ENCODE assay signal across 1 cellular context in the genomic region with DNA sequence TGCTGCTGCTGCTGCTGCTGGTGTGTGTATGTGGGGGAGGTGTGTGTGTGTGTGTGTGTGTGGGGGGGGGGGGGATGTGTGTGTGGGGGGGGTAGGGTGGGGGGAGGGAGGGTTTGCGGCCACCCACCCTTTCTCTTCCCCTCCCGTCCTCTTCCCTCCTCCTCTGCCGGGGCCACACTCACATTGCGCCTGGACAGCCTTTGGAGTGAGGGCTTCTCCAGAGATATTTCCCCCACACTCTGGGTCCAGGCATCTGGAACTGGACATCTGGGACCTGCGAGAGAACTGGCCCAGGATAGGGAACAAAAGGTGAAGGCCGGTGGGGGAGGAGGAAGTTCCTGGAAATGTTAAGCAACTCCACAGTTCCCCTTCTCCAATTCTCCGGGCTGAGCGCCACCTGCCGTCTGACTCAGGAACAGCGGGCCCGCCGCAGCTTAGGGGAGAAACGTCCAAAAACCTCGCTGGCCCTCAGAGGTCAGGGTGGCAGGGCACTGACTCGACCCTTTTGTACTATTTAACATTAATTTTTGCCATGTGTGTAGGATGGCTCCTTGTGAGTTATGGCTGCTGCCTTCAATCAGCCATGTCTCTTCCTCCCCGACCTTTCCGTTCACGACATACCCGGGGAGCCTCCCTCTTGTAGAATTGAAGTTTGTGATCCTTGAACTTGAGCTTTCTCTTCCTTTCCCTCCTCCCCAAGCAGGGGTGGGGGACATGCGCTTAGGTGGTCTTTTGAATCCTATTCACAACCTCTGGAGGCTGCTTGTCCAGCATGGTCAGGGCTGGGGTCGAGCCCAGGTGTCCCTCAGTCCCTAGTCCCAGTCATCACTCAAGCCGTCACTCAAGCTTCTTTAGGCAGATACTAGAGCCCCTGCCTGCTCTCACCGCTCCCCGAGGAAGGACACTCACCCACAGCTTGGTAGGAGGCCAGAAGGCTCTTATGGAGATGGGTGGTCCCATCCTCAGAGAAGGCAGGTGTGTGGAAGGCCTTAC.
TF ChIP-seq lines count a peak whose summit lies in the region.

Gene C1RL, minus strand, starts transcription at position 287 of the 993 bp plus-strand sequence. Its CDS starts 34 bp downstream, at position 253.

TF ChIP-seq in GM23338, 12 proteins besides CTCF, POLR2A, EP300 and RAD21:
- TF ChIP-seq, protein P1, sequence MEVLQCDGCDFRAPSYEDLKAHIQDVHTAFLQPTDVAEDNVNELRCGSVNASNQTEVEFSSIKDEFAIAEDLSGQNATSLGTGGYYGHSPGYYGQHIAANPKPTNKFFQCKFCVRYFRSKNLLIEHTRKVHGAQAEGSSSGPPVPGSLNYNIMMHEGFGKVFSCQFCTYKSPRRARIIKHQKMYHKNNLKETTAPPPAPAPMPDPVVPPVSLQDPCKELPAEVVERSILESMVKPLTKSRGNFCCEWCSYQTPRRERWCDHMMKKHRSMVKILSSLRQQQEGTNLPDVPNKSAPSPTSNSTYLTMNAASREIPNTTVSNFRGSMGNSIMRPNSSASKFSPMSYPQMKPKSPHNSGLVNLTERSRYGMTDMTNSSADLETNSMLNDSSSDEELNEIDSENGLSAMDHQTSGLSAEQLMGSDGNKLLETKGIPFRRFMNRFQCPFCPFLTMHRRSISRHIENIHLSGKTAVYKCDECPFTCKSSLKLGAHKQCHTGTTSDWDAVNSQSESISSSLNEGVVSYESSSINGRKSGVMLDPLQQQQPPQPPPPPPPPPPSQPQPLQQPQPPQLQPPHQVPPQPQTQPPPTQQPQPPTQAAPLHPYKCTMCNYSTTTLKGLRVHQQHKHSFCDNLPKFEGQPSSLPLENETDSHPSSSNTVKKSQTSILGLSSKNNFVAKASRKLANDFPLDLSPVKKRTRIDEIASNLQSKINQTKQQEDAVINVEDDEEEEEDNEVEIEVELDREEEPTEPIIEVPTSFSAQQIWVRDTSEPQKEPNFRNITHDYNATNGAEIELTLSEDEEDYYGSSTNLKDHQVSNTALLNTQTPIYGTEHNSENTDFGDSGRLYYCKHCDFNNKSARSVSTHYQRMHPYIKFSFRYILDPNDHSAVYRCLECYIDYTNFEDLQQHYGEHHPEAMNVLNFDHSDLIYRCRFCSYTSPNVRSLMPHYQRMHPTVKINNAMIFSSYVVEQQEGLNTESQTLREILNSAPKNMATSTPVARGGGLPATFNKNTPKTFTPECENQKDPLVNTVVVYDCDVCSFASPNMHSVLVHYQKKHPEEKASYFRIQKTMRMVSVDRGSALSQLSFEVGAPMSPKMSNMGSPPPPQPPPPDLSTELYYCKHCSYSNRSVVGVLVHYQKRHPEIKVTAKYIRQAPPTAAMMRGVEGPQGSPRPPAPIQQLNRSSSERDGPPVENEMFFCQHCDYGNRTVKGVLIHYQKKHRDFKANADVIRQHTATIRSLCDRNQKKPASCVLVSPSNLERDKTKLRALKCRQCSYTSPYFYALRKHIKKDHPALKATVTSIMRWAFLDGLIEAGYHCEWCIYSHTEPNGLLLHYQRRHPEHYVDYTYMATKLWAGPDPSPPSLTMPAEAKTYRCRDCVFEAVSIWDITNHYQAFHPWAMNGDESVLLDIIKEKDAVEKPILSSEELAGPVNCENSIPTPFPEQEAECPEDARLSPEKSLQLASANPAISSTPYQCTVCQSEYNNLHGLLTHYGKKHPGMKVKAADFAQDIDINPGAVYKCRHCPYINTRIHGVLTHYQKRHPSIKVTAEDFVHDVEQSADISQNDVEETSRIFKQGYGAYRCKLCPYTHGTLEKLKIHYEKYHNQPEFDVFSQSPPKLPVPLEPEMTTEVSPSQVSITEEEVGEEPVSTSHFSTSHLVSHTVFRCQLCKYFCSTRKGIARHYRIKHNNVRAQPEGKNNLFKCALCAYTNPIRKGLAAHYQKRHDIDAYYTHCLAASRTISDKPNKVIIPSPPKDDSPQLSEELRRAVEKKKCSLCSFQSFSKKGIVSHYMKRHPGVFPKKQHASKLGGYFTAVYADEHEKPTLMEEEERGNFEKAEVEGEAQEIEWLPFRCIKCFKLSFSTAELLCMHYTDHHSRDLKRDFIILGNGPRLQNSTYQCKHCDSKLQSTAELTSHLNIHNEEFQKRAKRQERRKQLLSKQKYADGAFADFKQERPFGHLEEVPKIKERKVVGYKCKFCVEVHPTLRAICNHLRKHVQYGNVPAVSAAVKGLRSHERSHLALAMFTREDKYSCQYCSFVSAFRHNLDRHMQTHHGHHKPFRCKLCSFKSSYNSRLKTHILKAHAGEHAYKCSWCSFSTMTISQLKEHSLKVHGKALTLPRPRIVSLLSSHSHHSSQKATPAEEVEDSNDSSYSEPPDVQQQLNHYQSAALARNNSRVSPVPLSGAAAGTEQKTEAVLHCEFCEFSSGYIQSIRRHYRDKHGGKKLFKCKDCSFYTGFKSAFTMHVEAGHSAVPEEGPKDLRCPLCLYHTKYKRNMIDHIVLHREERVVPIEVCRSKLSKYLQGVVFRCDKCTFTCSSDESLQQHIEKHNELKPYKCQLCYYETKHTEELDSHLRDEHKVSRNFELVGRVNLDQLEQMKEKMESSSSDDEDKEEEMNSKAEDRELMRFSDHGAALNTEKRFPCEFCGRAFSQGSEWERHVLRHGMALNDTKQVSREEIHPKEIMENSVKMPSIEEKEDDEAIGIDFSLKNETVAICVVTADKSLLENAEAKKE (CRISPR knock-in tag; IDR thresholded peaks at IDR 0.05): no peak
- TF ChIP-seq JUNB (IDR thresholded peaks at IDR 0.05; ENCODE audit: unreplicated experiment) (no peak), CREB1 (CRISPR knock-in tag; IDR thresholded peaks at IDR 0.05; ENCODE audit: low read depth) (no peak), EZH2 (IDR thresholded peaks at IDR 0.05; ENCODE audit: low read depth, unreplicated experiment) (no peak), EZH2phosphoT487 (IDR thresholded peaks at IDR 0.05; ENCODE audit: unreplicated experiment) (no peak)
- TF ChIP-seq, protein P2, sequence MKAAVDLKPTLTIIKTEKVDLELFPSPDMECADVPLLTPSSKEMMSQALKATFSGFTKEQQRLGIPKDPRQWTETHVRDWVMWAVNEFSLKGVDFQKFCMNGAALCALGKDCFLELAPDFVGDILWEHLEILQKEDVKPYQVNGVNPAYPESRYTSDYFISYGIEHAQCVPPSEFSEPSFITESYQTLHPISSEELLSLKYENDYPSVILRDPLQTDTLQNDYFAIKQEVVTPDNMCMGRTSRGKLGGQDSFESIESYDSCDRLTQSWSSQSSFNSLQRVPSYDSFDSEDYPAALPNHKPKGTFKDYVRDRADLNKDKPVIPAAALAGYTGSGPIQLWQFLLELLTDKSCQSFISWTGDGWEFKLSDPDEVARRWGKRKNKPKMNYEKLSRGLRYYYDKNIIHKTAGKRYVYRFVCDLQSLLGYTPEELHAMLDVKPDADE (IDR thresholded peaks at IDR 0.05): no peak
- TF ChIP-seq, protein P3, sequence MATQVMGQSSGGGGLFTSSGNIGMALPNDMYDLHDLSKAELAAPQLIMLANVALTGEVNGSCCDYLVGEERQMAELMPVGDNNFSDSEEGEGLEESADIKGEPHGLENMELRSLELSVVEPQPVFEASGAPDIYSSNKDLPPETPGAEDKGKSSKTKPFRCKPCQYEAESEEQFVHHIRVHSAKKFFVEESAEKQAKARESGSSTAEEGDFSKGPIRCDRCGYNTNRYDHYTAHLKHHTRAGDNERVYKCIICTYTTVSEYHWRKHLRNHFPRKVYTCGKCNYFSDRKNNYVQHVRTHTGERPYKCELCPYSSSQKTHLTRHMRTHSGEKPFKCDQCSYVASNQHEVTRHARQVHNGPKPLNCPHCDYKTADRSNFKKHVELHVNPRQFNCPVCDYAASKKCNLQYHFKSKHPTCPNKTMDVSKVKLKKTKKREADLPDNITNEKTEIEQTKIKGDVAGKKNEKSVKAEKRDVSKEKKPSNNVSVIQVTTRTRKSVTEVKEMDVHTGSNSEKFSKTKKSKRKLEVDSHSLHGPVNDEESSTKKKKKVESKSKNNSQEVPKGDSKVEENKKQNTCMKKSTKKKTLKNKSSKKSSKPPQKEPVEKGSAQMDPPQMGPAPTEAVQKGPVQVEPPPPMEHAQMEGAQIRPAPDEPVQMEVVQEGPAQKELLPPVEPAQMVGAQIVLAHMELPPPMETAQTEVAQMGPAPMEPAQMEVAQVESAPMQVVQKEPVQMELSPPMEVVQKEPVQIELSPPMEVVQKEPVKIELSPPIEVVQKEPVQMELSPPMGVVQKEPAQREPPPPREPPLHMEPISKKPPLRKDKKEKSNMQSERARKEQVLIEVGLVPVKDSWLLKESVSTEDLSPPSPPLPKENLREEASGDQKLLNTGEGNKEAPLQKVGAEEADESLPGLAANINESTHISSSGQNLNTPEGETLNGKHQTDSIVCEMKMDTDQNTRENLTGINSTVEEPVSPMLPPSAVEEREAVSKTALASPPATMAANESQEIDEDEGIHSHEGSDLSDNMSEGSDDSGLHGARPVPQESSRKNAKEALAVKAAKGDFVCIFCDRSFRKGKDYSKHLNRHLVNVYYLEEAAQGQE (IDR thresholded peaks at IDR 0.05; ENCODE audit: unreplicated experiment): no peak
TF ChIP-seq in GM23338: peak in this region for 0.
